8 cellular contexts compared by ENCODE assay signal in the genomic region with DNA sequence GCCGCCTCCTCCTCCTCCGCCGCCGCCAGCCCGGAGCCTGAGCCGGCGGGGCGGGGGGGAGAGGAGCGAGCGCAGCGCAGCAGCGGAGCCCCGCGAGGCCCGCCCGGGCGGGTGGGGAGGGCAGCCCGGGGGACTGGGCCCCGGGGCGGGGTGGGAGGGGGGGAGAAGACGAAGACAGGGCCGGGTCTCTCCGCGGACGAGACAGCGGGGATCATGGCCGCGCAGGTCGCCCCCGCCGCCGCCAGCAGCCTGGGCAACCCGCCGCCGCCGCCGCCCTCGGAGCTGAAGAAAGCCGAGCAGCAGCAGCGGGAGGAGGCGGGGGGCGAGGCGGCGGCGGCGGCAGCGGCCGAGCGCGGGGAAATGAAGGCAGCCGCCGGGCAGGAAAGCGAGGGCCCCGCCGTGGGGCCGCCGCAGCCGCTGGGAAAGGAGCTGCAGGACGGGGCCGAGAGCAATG. TPM values are rescaled to one million over a fixed set of nuclear protein-coding genes. Genes with fewer than 3 reads are reported as not detected.
DNase-seq lines count a peak whose midpoint lies in the region; ATAC-seq and TF ChIP-seq lines count a peak whose summit lies in the region.

No MANE protein-coding gene starts in this region.

- no peak for TF ChIP-seq CTCF in AG04450 (IDR thresholded peaks at IDR 0.05; ENCODE audit: low read depth, low read length)
- TF ChIP-seq CTCF in adrenal gland (IDR thresholded peaks at IDR 0.05) = no peak

- H3K4me1 ChIP-seq in adrenal gland (replicated peaks in 1 of 2) = peaks cover 42 to 61% of the 10 kb centered on the region in 2 donors

- ATAC-seq in HG02970 (IDR thresholded peaks at IDR 0.05; ENCODE audit: low FRiP score, unreplicated experiment) (peak; percentile 3), left colon (no peak)
- no peak for ATAC-seq in stimulated activated naive CD8-positive, alpha-beta T cell treated with anti-CD3 and anti-CD28 coated beads, Interleukin-15, Interleukin-2, amounts not matched to agents 100 U/mL and 50 U/mL, for 24 hours

- H3K36me3 ChIP-seq in adrenal gland (replicated peaks in 1 of 2) = no peaks in the 10 kb centered on the region

- peak in 1 of 2 donors; percentile 6 for TF ChIP-seq POLR2A in adrenal gland (IDR thresholded peaks at IDR 0.05)

- no peaks in the 10 kb centered on the region; the same call in 1 of the 2 replicates for H3K9me3 ChIP-seq in AG04450 (ENCODE audit: control insufficient read depth, insufficient read depth, low read length)
- H3K9me3 ChIP-seq in adrenal gland (replicated peaks in 1 of 3) = no peaks in the 10 kb centered on the region

- POLR2A ChIA-PET in AG04450 (lab: Yijun Ruan, JAX) = interaction anchor here (0.7 kb wide), 1 partner anchor 92 kb away, joined by 3 read pairs; a partner anchor contains a TSS

- DNase-seq in AG04450 (ENCODE audit: low read depth, low spot score) (no peak), adrenal gland (peak in 1 of 7 donors; percentile 40), left colon (peak; percentile 35 to 55), EL (no peak), NCI-H510A treated with DMSO at 0.1 percent for 48 hours (lab: John Stamatoyannopoulos, UW) (no peak), HK-2 (ENCODE audit: unreplicated experiment) (no peak)
- peak; percentile 32 for DNase-seq in stimulated activated naive CD8-positive, alpha-beta T cell treated with anti-CD3 and anti-CD28 coated beads, Interleukin-15, Interleukin-2, amounts not matched to agents 100 U/mL and 50 U/mL, for 24 hours

- 0 to 1% (median 0%) methylated on average over 2 to 58 of the region's 60 CpGs for WGBS in adrenal gland, 4 donors

- intact Hi-C loops in adrenal gland (cut with DNase I) = loop anchor here (5.0 kb wide), 1 partner anchor 86 kb away; no protein-coding TSS in a partner anchor
- intact Hi-C loops in left colon (cut with DNase I, micrococcal nuclease) = no loop called here

- CTCF ChIA-PET in AG04450 (lab: Charles Lee) = interaction anchor here (0.7 to 1.1 kb wide), 2 partner anchors 92 to 94 kb away, joined by 3 to 4 read pairs; no protein-coding TSS in a partner anchor

- H3K27me3 ChIP-seq in AG04450 (ENCODE audit: control insufficient read depth, insufficient read depth, low read length) (no peaks in the 10 kb centered on the region), adrenal gland (no peaks in the 10 kb centered on the region)

- H3K27ac ChIP-seq in AG04450 (ENCODE audit: low read depth, low read length) (no peak overlapping the region), adrenal gland (peak overlapping the region; percentile 73 to 100 (median 93))

- H3K4me3 ChIP-seq in AG04450 (ENCODE audit: low read depth, low read length) (peak overlapping the region; percentile 79), adrenal gland (peak overlapping the region; percentile 23 to 98 (median 80))

RNA-seq across cellular contexts. Expression of a gene that starts 0.4 kb away (rescaled TPM):
- polyA plus RNA-seq in AG04450 (2011; rRNA removed) (16.4 and 23.8 TPM in 2 replicates), adrenal gland (10 to 100 TPM; 11.3 to 33.7 (median 24.5) TPM)
- 42.4 and 50.5 TPM in 2 replicates for polyA minus RNA-seq in AG04450 (2011; rRNA and poly(A)+ RNA removed)
- total RNA-seq in adrenal gland (10 to 100 TPM; 35.0 to 90.3 (median 57.0) TPM), left colon (10 to 100 TPM; 60.2 to 61.4 TPM)

Comparison
In these comparisons a context has a peak if more than half of its experiments do, and no peak if none do; other contexts are left out.
1. DNase-seq: peak in left colon (2 of 2) and stimulated activated naive CD8-positive, alpha-beta T cell treated with anti-CD3 and anti-CD28 coated beads, Interleukin-15, Interleukin-2, amounts not matched to agents 100 U/mL and 50 U/mL, for 24 hours (single experiment); none in AG04450 (single experiment), EL (single experiment), NCI-H510A treated with DMSO at 0.1 percent for 48 hours (single experiment) and HK-2 (single experiment).
2. intact Hi-C loops: an anchor here in adrenal gland (5.0 kb wide); none called in left colon.